In the genomic region with DNA sequence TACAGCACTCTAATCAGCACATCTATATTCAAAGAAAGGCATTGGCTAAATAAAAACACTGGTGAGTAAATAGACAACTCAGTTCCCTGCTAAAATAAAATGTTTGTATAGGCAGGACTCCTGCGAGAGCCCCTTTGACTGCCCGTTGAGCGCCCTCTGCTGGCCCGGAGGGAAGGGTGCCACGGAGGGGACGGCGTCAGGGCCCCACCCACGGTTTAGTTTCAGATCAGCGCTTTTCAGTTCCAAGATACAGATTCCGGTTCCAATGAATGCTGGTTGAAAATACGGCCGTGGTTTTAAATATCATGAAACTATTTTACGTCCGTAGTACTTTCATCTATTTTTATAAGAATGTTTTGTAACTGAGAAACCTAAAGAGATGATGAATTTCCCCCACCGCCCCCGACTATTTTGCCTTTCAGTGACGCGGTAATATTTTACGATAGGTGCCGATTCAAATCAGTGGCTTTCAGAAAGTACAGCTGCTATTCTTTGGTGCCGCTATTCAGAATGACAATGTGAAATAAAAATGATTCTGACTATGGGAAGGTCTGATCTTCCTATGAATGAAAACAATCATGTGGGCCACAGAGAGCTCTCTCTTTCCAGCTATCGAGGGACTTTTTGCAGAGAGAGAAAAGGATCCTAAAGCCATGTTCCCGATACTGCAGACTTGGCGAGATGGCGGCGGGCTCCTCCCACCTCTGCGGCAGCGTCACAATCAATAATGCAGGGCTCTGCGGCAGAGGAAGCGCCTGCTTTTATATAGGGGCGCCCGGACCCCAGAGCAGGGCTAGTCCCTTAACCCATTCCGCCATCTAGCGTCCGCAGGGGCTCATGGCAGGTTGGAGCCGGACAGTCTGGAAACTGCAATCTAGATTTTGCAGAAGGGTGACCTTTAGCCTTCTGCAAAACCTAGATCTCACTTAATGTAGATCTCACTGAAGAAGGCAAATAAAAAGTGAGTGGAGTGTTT, we compare ENCODE assay signal across 1 cellular context.
TF ChIP-seq lines count a peak whose summit lies in the region.

No MANE protein-coding gene starts in this region.

TF ChIP-seq in GM23338, 12 proteins besides CTCF, POLR2A, EP300 and RAD21:
- TF ChIP-seq ETS1 (IDR thresholded peaks at IDR 0.05) (no peak), POLR2AphosphoS5 (IDR thresholded peaks at IDR 0.05; ENCODE audit: low read depth) (peak; percentile 73), CREB1 (CRISPR knock-in tag; IDR thresholded peaks at IDR 0.05; ENCODE audit: low read depth) (peak; percentile 83), ZNF331 (CRISPR knock-in tag; IDR thresholded peaks at IDR 0.05; ENCODE audit: low read depth) (no peak), EZH2 (IDR thresholded peaks at IDR 0.05; ENCODE audit: low read depth, unreplicated experiment) (no peak), ZNF114 (CRISPR knock-in tag; IDR thresholded peaks at IDR 0.05) (no peak), JUNB (IDR thresholded peaks at IDR 0.05; ENCODE audit: unreplicated experiment) (no peak), ZNF462 (CRISPR knock-in tag; IDR thresholded peaks at IDR 0.05) (no peak)
TF ChIP-seq in GM23338: peak in this region for 2.
